In genomic region chr17:17351901-17352781, GRCh38 we compare ENCODE assay signal across 11 cellular contexts. TPM values are rescaled to one million over a fixed set of nuclear protein-coding genes. Genes with fewer than 3 reads are reported as not detected.
A peak's percentile ranks its signal among the peaks of the same experiment; 100 is the strongest.
DNase-seq lines count a peak whose midpoint lies in the region; ATAC-seq and TF ChIP-seq lines count a peak whose summit lies in the region.
"Had no signal": no experiment of that assay in that cellular context is flagged by ENCODE, and none has a peak within 500 bp of the region (broad histone marks: within the 10 kb centered on the region; RNA-seq: fewer than 3 reads in every experiment).

No MANE protein-coding gene starts in this region.

- H3K27me3 ChIP-seq in GM23338 (ENCODE audit: insufficient read depth) = no peaks in the 10 kb centered on the region
- H3K27me3 ChIP-seq in osteoblast (ENCODE audit: insufficient read depth, low read length) = no peaks in the 10 kb centered on the region

- no peaks in the 10 kb centered on the region for H3K9me2 ChIP-seq in GM23338 (ENCODE audit: insufficient read depth)

- H2AFZ ChIP-seq in GM23338 (no peak overlapping the region), osteoblast (ENCODE audit: low read length) (peak overlapping the region; percentile 59)

- H3K4me1 ChIP-seq in GM23338 (ENCODE audit: insufficient read depth) (peaks cover 5% of the 10 kb centered on the region; the same call in 1 of the 2 replicates), osteoblast (ENCODE audit: insufficient read depth, low read length) (peaks cover 17% of the 10 kb centered on the region)

- H3F3A ChIP-seq in GM23338 (replicated peaks; ENCODE audit: low read depth) = no peaks in the 10 kb centered on the region

- no peak overlapping the region for H3K4me3 Mint-ChIP-seq in GM23338

- H3K36me3 ChIP-seq in GM23338 (ENCODE audit: insufficient read depth) = no peaks in the 10 kb centered on the region
- H3K36me3 ChIP-seq in osteoblast (ENCODE audit: insufficient read depth, low read length) = no peaks in the 10 kb centered on the region

- H4K20me1 ChIP-seq in GM23338 (replicated peaks; ENCODE audit: insufficient read depth) (no peaks in the 10 kb centered on the region), osteoblast (ENCODE audit: insufficient read depth, low read length) (no peaks in the 10 kb centered on the region)

- peaks cover 20% of the 10 kb centered on the region for H3K27me3 Mint-ChIP-seq in GM23338 (ENCODE audit: insufficient read depth, low read depth, poor library complexity)

- no peaks in the 10 kb centered on the region for H3K79me2 ChIP-seq in GM23338 (replicated peaks; ENCODE audit: insufficient read depth)
- H3K79me2 ChIP-seq in osteoblast (ENCODE audit: insufficient read depth, low read length) = no peaks in the 10 kb centered on the region

- H3K9me3 Mint-ChIP-seq in GM23338 = no peaks in the 10 kb centered on the region

- H3K4me3 ChIP-seq in GM23338 (no peak overlapping the region), fibroblast of villous mesenchyme (ENCODE audit: low read depth, low read length) (no peak overlapping the region), osteoblast (ENCODE audit: insufficient read depth, low read length) (no peak overlapping the region)

- no peaks in the 10 kb centered on the region for H3K9me3 ChIP-seq in osteoblast (ENCODE audit: low read depth, low read length)

- no peak for ATAC-seq in GM23338
- ATAC-seq in HG02763 (IDR thresholded peaks at IDR 0.05; ENCODE audit: unreplicated experiment) = no peak
- no peak for ATAC-seq in GM21576 (IDR thresholded peaks at IDR 0.05; ENCODE audit: unreplicated experiment)
- ATAC-seq: left lobe of liver had no signal

- H3K4me1 Mint-ChIP-seq in GM23338 = peaks cover 11% of the 10 kb centered on the region

- peak overlapping the region; percentile 27 for H3K27ac Mint-ChIP-seq in GM23338

- TF ChIP-seq CTCF in GM23338 (conservative IDR thresholded peaks at IDR 0.05; ENCODE audit: low read depth in 2 of 2) (no peak), fibroblast of villous mesenchyme (IDR thresholded peaks at IDR 0.05; ENCODE audit: insufficient read depth, low read depth, low read length) (no peak), osteoblast (IDR thresholded peaks at IDR 0.05; ENCODE audit: extremely low read depth, low read depth, low read length) (no peak)

- H3K27ac ChIP-seq in GM23338 (ENCODE audit: low read depth) (no peak overlapping the region), osteoblast (ENCODE audit: low read depth, low read length) (no peak overlapping the region)

- no peaks in the 10 kb centered on the region for H3K36me3 Mint-ChIP-seq in GM23338 (ENCODE audit: low read depth)

- H3K4me2 ChIP-seq in GM23338 (no peak overlapping the region), osteoblast (ENCODE audit: insufficient read depth, low read length) (peak overlapping the region; percentile 28)

- DNase-seq in GM23338 (ENCODE audit: low spot score) (no peak), SHP77 (lab: John Stamatoyannopoulos, UW) (peak; percentile 93 to 99), fibroblast of villous mesenchyme (ENCODE audit: low read depth) (peak; percentile 74), osteoblast (ENCODE audit: insufficient read length, low spot score, missing footprints) (peak; percentile 91), OCI-M1 (lab: John Stamatoyannopoulos, UW) (no peak), occipital lobe (lab: John Stamatoyannopoulos, UW) (no peak)
- DNase-seq: MM.1S; stimulated activated CD4-positive, alpha-beta T cell treated with anti-CD3 and anti-CD28 coated beads, Interleukin-15, amount 100 ng/mL, for 24 hours had no signal

TF ChIP-seq in GM23338, 12 proteins besides CTCF, POLR2A, EP300 and RAD21:
- TF ChIP-seq NANOG (IDR thresholded peaks at IDR 0.05; ENCODE audit: borderline replicate concordance) = no peak
- TF ChIP-seq ZNF114 (CRISPR knock-in tag; IDR thresholded peaks at IDR 0.05) = no peak
- no peak for TF ChIP-seq EZH2 (IDR thresholded peaks at IDR 0.05; ENCODE audit: low read depth, unreplicated experiment)
- TF ChIP-seq ZNF331 (CRISPR knock-in tag; IDR thresholded peaks at IDR 0.05; ENCODE audit: low read depth) = no peak
TF ChIP-seq in GM23338: peak in this region for 0.

RNA-seq across cellular contexts. Expression of gene NT5M, which starts 49.0 kb away (rescaled TPM):
- 10.6 and 14.7 TPM in 2 replicates for total RNA-seq in GM23338 (2014; rRNA removed; shearing (Covaris generic))
- polyA plus RNA-seq in GM23338 (2016; fragmentation: Nextera tagmentation; extraction: Ambion mirVana) = 6.0 and 6.1 TPM in 2 replicates
- total RNA-seq in fibroblast of villous mesenchyme (1.3 TPM in 2 replicates), osteoblast (0.36 and 1.2 TPM in 2 replicates), occipital lobe (5.6 TPM)

Comparison
In these comparisons a context has a peak if more than half of its experiments do, and no peak if none do; other contexts are left out.
1. DNase-seq: peak in SHP77 (2 of 2), fibroblast of villous mesenchyme (single experiment) and osteoblast (single experiment); none in GM23338 (single experiment), OCI-M1 (single experiment) and occipital lobe (single experiment).